22 cellular contexts compared by ENCODE assay signal in the genomic region with DNA sequence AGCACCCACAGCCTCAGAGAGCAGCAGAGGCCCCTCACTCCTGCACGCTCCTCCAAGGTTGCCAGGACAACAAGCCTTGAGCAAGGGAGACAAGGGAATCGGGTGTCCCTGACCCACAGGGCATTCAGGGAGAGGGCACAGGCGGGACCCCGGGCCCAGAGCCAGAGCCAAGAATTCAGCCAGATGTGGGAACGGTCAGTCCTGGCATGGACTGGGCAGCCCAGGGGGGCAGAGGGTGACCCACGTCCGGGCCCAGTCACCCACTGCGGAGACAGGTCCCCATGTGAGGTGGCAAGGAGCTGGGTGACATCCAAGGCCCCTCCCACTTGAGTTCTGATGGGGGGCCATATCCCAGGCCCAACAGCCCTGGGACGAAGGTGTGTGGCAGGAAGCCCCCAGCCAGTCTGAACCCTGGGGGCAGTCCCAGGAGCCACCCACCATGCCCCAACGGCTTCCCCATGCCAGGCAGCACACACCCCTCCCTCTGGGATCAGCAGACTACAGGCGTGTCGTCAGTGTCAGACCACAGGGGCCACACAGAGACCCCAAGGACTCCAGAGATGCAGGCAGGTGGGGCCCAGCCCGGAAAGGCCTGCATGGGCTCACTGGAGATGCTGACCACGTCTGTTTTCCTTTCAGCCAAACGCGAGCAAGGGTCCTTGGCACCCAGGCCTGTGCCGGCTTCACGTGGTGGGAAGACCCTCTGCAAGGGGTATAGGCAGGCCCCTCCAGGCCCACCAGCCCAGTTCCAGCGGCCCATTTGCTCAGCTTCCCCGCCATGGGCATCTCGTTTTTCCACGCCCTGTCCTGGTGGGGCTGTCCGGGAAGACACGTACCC. TPM values are rescaled to one million over a fixed set of nuclear protein-coding genes. Genes with fewer than 3 reads are reported as not detected.
"Had no signal": no experiment of that assay in that cellular context is flagged by ENCODE, and none has a peak within 500 bp of the region (broad histone marks: within the 10 kb centered on the region; RNA-seq: fewer than 3 reads in every experiment).

No MANE protein-coding gene starts in this region.

- H3K27me3 ChIP-seq: colonic mucosa, gastrocnemius medialis, heart right ventricle, left lung, neutrophil, right lobe of liver, upper lobe of left lung, uterus had no signal

- H3K4me1 Mint-ChIP-seq: nephron; stimulated activated effector memory CD8-positive, alpha-beta T cell treated with anti-CD3 and anti-CD28 coated beads, Interleukin-12 subunit alpha, Interleukin-12 subunit beta, amount 100 ng/mL, for 72 hours had no signal

- H3K4me3 Mint-ChIP-seq: naive B cell; nephron; stimulated activated effector memory CD8-positive, alpha-beta T cell treated with anti-CD3 and anti-CD28 coated beads, Interleukin-12 subunit alpha, Interleukin-12 subunit beta, amount 100 ng/mL, for 72 hours had no signal

- H3K36me3 Mint-ChIP-seq: naive B cell; stimulated activated effector memory CD8-positive, alpha-beta T cell treated with anti-CD3 and anti-CD28 coated beads, Interleukin-12 subunit alpha, Interleukin-12 subunit beta, amount 100 ng/mL, for 72 hours had no signal

- H3K27ac Mint-ChIP-seq: naive B cell; nephron; stimulated activated effector memory CD8-positive, alpha-beta T cell treated with anti-CD3 and anti-CD28 coated beads, Interleukin-12 subunit alpha, Interleukin-12 subunit beta, amount 100 ng/mL, for 72 hours had no signal

- H3K9me3 ChIP-seq: colonic mucosa, gastrocnemius medialis, heart right ventricle, left lung, neutrophil, right lobe of liver, tibial artery, upper lobe of left lung, uterus had no signal

- H3K4me3 ChIP-seq: colonic mucosa, gastrocnemius medialis, heart right ventricle, left lung, right lobe of liver, tibial artery, upper lobe of left lung, uterus had no signal

- H3K9me3 Mint-ChIP-seq: naive B cell; nephron; stimulated activated effector memory CD8-positive, alpha-beta T cell treated with anti-CD3 and anti-CD28 coated beads, Interleukin-12 subunit alpha, Interleukin-12 subunit beta, amount 100 ng/mL, for 72 hours had no signal

- H3K4me1 ChIP-seq: colonic mucosa, gastrocnemius medialis, heart right ventricle, left lung, right lobe of liver, tibial artery, upper lobe of left lung, uterus had no signal

- H3K36me3 ChIP-seq: colonic mucosa, gastrocnemius medialis, heart right ventricle, left lung, neutrophil, right lobe of liver, tibial artery, upper lobe of left lung, uterus had no signal

- H3K27ac ChIP-seq: colonic mucosa, gastrocnemius medialis, heart right ventricle, left lung, neutrophil, right lobe of liver, tibial artery, upper lobe of left lung, uterus had no signal

- DNase-seq: colonic mucosa; effector CD8-positive, alpha-beta T cell; gastrocnemius medialis; heart right ventricle; hypothalamus; islet precursor cell; left lung; mesendoderm; naive B cell; right lobe of liver; stimulated activated CD4-positive, alpha-beta T cell treated with anti-CD3 and anti-CD28 coated beads, Interleukin-4, amount 100 ng/mL, for 1 hour; stimulated activated CD8-positive, alpha-beta memory T cell treated with anti-CD3 and anti-CD28 coated beads, Interleukin-4, amount 100 ng/mL, for 48 hours; stimulated activated naive CD8-positive, alpha-beta T cell treated with anti-CD3 and anti-CD28 coated beads, Interleukin-15, Interleukin-2, amounts not matched to agents 100 U/mL and 50 U/mL, for 24 hours; tibial artery; uterus had no signal

- ATAC-seq: gastrocnemius medialis; heart right ventricle; left lung; right lobe of liver; stimulated activated effector memory CD8-positive, alpha-beta T cell treated with anti-CD3 and anti-CD28 coated beads, Interleukin-12 subunit alpha, Interleukin-12 subunit beta, amount 100 ng/mL, for 72 hours; stimulated activated naive CD8-positive, alpha-beta T cell treated with anti-CD3 and anti-CD28 coated beads, Interleukin-15, Interleukin-2, amounts not matched to agents 100 U/mL and 50 U/mL, for 24 hours had no signal

RNA-seq across cellular contexts. Expression of a gene that starts 23.0 kb away (rescaled TPM):
- total RNA-seq: dermis microvascular lymphatic vessel endothelial cell, fibroblast of villous mesenchyme, lung microvascular endothelial cell had no signal
